Comparison of ENCODE assay signal across 8 cellular contexts in the genomic region with DNA sequence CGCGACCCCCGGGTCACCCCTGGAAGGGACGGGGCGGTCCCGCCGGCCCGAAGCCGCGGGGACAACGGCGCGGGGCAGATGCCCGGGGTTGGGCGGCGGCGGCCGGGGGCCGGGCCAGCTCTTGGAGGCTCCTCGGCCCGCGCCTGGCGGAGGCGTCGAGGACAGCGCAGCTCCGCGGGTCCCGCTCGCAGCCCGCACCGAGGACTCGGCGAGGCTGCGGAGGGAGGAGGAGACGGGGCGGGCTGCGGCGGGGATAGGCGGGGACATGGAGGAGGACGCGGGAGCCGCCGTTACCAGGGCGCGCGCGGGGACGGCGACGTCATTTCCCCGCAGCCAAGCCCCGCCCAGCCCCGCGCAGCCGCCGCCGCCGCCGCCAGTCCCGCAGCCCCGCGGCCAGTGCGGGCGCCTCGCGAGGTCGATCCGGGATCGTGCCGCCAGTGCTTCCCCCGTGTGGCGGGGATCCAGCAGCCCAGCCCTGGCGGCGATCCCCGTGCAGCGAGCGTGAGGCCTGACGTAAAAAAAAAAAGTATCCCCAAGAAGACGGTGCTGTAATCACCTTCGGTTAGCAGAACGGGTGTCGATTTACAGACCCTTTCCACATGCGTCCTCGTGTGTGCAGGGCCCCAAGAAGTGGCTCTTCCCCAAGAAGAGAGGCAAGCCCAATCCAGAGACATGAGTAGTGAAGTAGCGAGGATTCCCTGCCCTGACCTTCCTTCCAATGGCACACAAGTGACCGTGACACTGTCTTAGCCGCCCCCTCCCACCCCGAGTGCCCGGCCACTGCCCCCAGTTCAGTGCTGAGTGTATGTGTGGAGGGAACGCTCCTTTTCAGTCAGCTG. TPM values are rescaled to one million over a fixed set of nuclear protein-coding genes. Genes with fewer than 3 reads are reported as not detected.
A peak's percentile ranks its signal among the peaks of the same experiment; 100 is the strongest.
DNase-seq lines count a peak whose midpoint lies in the region; ATAC-seq and TF ChIP-seq lines count a peak whose summit lies in the region.

FAM184A (minus strand) TSS at position 216 of the 839 bp plus-strand sequence. CDS start 365 bp downstream, outside the sequence.

- TF ChIP-seq CTCF in H9 (conservative IDR thresholded peaks at IDR 0.05) = peak; percentile 62
- peak; percentile 51 for TF ChIP-seq CTCF in upper lobe of right lung (IDR thresholded peaks at IDR 0.05)

- peak within 1 kb of the TSS; percentile 82 for H3K4me2 ChIP-seq in H9 (ENCODE audit: insufficient read depth, insufficient read length, low read length)

- no peak within 1 kb of the TSS for H2AFZ ChIP-seq in H9 (ENCODE audit: low read length)

- no peak within 1 kb of the TSS for H2BK15ac ChIP-seq in H9 (ENCODE audit: low read depth, low read length)

- no peak within 1 kb of the TSS for H3K4ac ChIP-seq in H9 (ENCODE audit: low read depth, low read length)

- H3K23me2 ChIP-seq in H9 (ENCODE audit: insufficient read length, low read depth, low read length, poor library complexity, severe bottlenecking) = peaks cover 8% of the 10 kb centered on the region

- no peak within 1 kb of the TSS for H2AK5ac ChIP-seq in H9 (ENCODE audit: insufficient read length, low read length)

- H3K18ac ChIP-seq in H9 (ENCODE audit: insufficient read length, low read depth, low read length) = peak within 1 kb of the TSS; percentile 74

- no peak within 1 kb of the TSS for H3K56ac ChIP-seq in H9 (ENCODE audit: insufficient read length, low read depth, low read length)

- no peak within 1 kb of the TSS for H3K27ac ChIP-seq in H9 (ENCODE audit: insufficient read length, low read depth, low read length)
- H3K27ac ChIP-seq in upper lobe of right lung = peak within 1 kb of the TSS; percentile 85

- H3K79me2 ChIP-seq in H9 (ENCODE audit: insufficient read depth, low read length) = no peaks in the 10 kb centered on the region

- no peak within 1 kb of the TSS for H3K23ac ChIP-seq in H9 (ENCODE audit: insufficient read length, low read depth, low read length)

- no peaks in the 10 kb centered on the region for H4K20me1 ChIP-seq in H9 (ENCODE audit: control insufficient read depth, insufficient read depth, insufficient read length)

- in situ Hi-C loops in G401 (cut with HindIII; ENCODE audit: low sequenced_read_pairs) = no loop called here

- H3K4me3 Mint-ChIP-seq in H9 = peak within 1 kb of the TSS; percentile 82 to 93

- no peak within 1 kb of the TSS for H4K5ac ChIP-seq in H9 (ENCODE audit: insufficient read length, low read depth, low read length)

- H3K27me3 ChIP-seq in H9 (ENCODE audit: insufficient read depth, low read length) (no peaks in the 10 kb centered on the region; the same call in 1 of the 2 replicates), adipocyte (replicated peaks; ENCODE audit: control insufficient read depth, insufficient read depth, low read length) (peaks cover 3% of the 10 kb centered on the region), upper lobe of right lung (no peaks in the 10 kb centered on the region)

- no peak within 1 kb of the TSS for H2BK120ac ChIP-seq in H9 (ENCODE audit: low read depth, low read length, poor library complexity, severe bottlenecking)

- H3K9me3 ChIP-seq in H9 (ENCODE audit: control insufficient read depth, low read depth, low read length) (peaks cover 7% of the 10 kb centered on the region), adipocyte (ENCODE audit: control insufficient read depth, low read length) (peaks cover 8% of the 10 kb centered on the region), upper lobe of right lung (peaks cover 3% of the 10 kb centered on the region)

- no peaks in the 10 kb centered on the region for H3K79me1 ChIP-seq in H9 (ENCODE audit: insufficient read depth, low read depth, low read length, poor library complexity, severe bottlenecking)

- peaks cover 39% of the 10 kb centered on the region for H3K27me3 Mint-ChIP-seq in H9 (ENCODE audit: low read depth)

- H3K9ac ChIP-seq in H9 (ENCODE audit: extremely low read depth, insufficient read length, low read length) = peak within 1 kb of the TSS; percentile 49
- H3K9ac ChIP-seq in adipocyte (ENCODE audit: low read length) = peak within 1 kb of the TSS; percentile 83

- no peak within 1 kb of the TSS for H2BK5ac ChIP-seq in H9 (ENCODE audit: insufficient read length, low read length)

- peak within 1 kb of the TSS; percentile 74 for H3K14ac ChIP-seq in H9 (ENCODE audit: insufficient read depth, low read length)

- H2BK20ac ChIP-seq in H9 (ENCODE audit: low read depth, low read length, poor library complexity, severe bottlenecking) = no peak within 1 kb of the TSS

- H4K8ac ChIP-seq in H9 (replicated peaks; ENCODE audit: insufficient read length, low read depth, low read length) = no peak within 1 kb of the TSS

- no peak within 1 kb of the TSS for H3T11ph ChIP-seq in H9 (ENCODE audit: low read length)

- H3K9me3 Mint-ChIP-seq in H9 = peaks cover 21 to 26% of the 10 kb centered on the region in 2 experiments

- H2BK12ac ChIP-seq in H9 (ENCODE audit: insufficient read length, low read depth, low read length) = no peak within 1 kb of the TSS

- DNase-seq in G401 (ENCODE audit: low spot score) (peak; percentile 81), H9 (peak; percentile 72), M059J (ENCODE audit: low read depth) (peak; percentile 43), SW 1271 (lab: John Stamatoyannopoulos, UW) (peak; percentile 32 to 53), adipocyte (ENCODE audit: low read depth) (peak; percentile 80), left cardiac atrium (peak; percentile 67), posterior vena cava (ENCODE audit: low spot score) (peak; percentile 86), upper lobe of right lung (peak; percentile 87)

- no peak within 1 kb of the TSS for H4K91ac ChIP-seq in H9 (ENCODE audit: insufficient read length, low read depth, low read length)

- H3K36me3 ChIP-seq in adipocyte (ENCODE audit: control insufficient read depth, insufficient read depth, low read length, severe bottlenecking) = no peaks in the 10 kb centered on the region
- H3K36me3 ChIP-seq in upper lobe of right lung = no peaks in the 10 kb centered on the region

- WGBS in H9 (ENCODE audit: extremely low coverage, insufficient read length, low lambda C conversion rate) = no CpG with 5 or more reads among the region's 91 CpGs

- H3K4me3 ChIP-seq in adipocyte (ENCODE audit: low read length) = peak within 1 kb of the TSS; percentile 86
- peak within 1 kb of the TSS; percentile 80 for H3K4me3 ChIP-seq in upper lobe of right lung

- intact Hi-C loops in left cardiac atrium (cut with DNase I) (no loop called here), posterior vena cava (cut with DNase I) (no loop called here), upper lobe of right lung (cut with DNase I) (no loop called here)

- H3K27ac Mint-ChIP-seq in H9 = peak within 1 kb of the TSS in 2 of 3 experiments; percentile 83 to 92; a peak in 3 of 7 replicates

- H3K36me3 Mint-ChIP-seq in H9 (ENCODE audit: insufficient read depth in 1 of 3, low read depth in 3 of 3) = peaks cover 7 to 19% (median 16%) of the 10 kb centered on the region in 3 experiments

- ATAC-seq in left cardiac atrium = peak; percentile 86 to 90
- ATAC-seq in upper lobe of right lung = peak; percentile 84

- H3K4me1 ChIP-seq in H9 (ENCODE audit: insufficient read depth, low read length) (no peaks in the 10 kb centered on the region), adipocyte (ENCODE audit: control insufficient read depth, insufficient read depth, low read length) (peaks cover 18% of the 10 kb centered on the region), upper lobe of right lung (no peaks in the 10 kb centered on the region)

- peaks cover 25 to 26% of the 10 kb centered on the region in 2 experiments for H3K4me1 Mint-ChIP-seq in H9

RNA-seq across cellular contexts. Expression of gene FAM184A, which starts in this region (rescaled TPM):
- total RNA-seq in G401 (2014; rRNA removed; shearing (Covaris generic)) = 0.07 TPM in 1 of 2 replicates, not detected in the other
- 10.4 and 11.4 TPM in 2 replicates for total RNA-seq in H9 (2021)
- total RNA-seq in M059J (2014; rRNA removed; shearing (Covaris generic)) = 0.79 and 5.4 TPM in 2 replicates
- total RNA-seq in left cardiac atrium = 1 to 10 TPM; 2.2 to 3.9 TPM
- total RNA-seq in posterior vena cava = 1 to 10 TPM; 4.5 to 5.9 TPM
- 15.4 TPM for total RNA-seq in upper lobe of right lung

Comparison
In these comparisons a context has a peak if more than half of its experiments do, and no peak if none do; other contexts are left out.
1. Peak in DNase-seq in G401; RNA of the gene not detected or under 1 TPM.